ENCODE assay signal across 1 cellular context in genomic region chr10:103820101-103821062, GRCh38.
TF ChIP-seq lines count a peak whose summit lies in the region.

No MANE protein-coding gene starts in this region.

TF ChIP-seq in H1, 55 proteins besides CTCF, POLR2A, EP300 and RAD21 (continued from another document):
- no peak for TF ChIP-seq ZNF274 (IDR thresholded peaks at IDR 0.05; ENCODE audit: borderline replicate concordance, extremely low read depth, low read length)
- no peak for TF ChIP-seq YY1 (IDR thresholded peaks at IDR 0.05; ENCODE audit: low read depth, low read length)
- no peak for TF ChIP-seq POU5F1 (IDR thresholded peaks at IDR 0.05; ENCODE audit: low read depth, low read length)
- no peak for TF ChIP-seq SIRT6 (IDR thresholded peaks at IDR 0.05; ENCODE audit: low read length)
- TF ChIP-seq EGR1 (IDR thresholded peaks at IDR 0.05; ENCODE audit: borderline replicate concordance, low read depth, low read length) = no peak
- no peak for TF ChIP-seq CREB1 (IDR thresholded peaks at IDR 0.05)
- no peak for TF ChIP-seq TBP (IDR thresholded peaks at IDR 0.05; ENCODE audit: low read depth, low read length)
- TF ChIP-seq RXRA (IDR thresholded peaks at IDR 0.05; ENCODE audit: insufficient read depth, low read depth, low read length) = no peak
